Comparison of ENCODE assay signal across 16 cellular contexts in genomic region chr10:129192344-129193128, GRCh38.
DNase-seq lines count a peak whose midpoint lies in the region; ATAC-seq, FAIRE-seq and TF ChIP-seq lines count a peak whose summit lies in the region.
"Had no signal": no experiment of that assay in that cellular context is flagged by ENCODE, and none has a peak within 500 bp of the region (broad histone marks: within the 10 kb centered on the region; RNA-seq: fewer than 3 reads in every experiment).

No MANE protein-coding gene starts in this region.

- TF ChIP-seq CTCF in liver (IDR thresholded peaks at IDR 0.05; ENCODE audit: low read depth, low read length, missing input control) (no peak), HepG2 (CRISPR knock-in tag; IDR thresholded peaks at IDR 0.05) (no peak), ovary (IDR thresholded peaks at IDR 0.05) (no peak), GM20000 (IDR thresholded peaks at IDR 0.05; ENCODE audit: extremely low read depth, missing control alignments) (no peak)

- H3K4me3 ChIP-seq in liver (ENCODE audit: low read depth in 1 of 3, low read length in 3 of 3) (no peak overlapping the region), HepG2 (replicated peaks in 1 of 3; ENCODE audit: insufficient read depth in 1 of 3, low read depth in 2 of 3, low read length in 3 of 3) (no peak overlapping the region), ovary (no peak overlapping the region), aorta (ENCODE audit: low read length in 2 of 2) (no peak overlapping the region)

- 53% methylated on average over 11 of the region's 11 CpGs for WGBS in liver
- 5% methylated on average over 10 of the region's 11 CpGs for WGBS in HepG2 (ENCODE audit: low lambda C conversion rate)
- 20 to 25% (median 21%) methylated on average over 11 of the region's 11 CpGs for WGBS in ovary, 3 donors
- 48 to 53% methylated on average over 11 of the region's 11 CpGs for WGBS in aorta, 2 donors

- H3K4me2 ChIP-seq in HepG2 (ENCODE audit: low read depth, low read length) = no peak overlapping the region

- peaks cover 0 to 5% (median 0%) of the 10 kb centered on the region in 4 donors for H3K27me3 ChIP-seq in liver (ENCODE audit: control insufficient read depth in 4 of 4, insufficient read depth in 4 of 4, low read length in 3 of 4)
- no peaks in the 10 kb centered on the region; a peak in 1 of 5 replicates for H3K27me3 ChIP-seq in HepG2 (ENCODE audit: control insufficient read depth in 1 of 2, insufficient read depth in 2 of 2, low read length in 2 of 2)
- no peaks in the 10 kb centered on the region for H3K27me3 ChIP-seq in ovary
- H3K27me3 ChIP-seq in aorta (ENCODE audit: control insufficient read depth in 1 of 2, insufficient read depth in 2 of 2, low read length in 1 of 2) = peaks cover 0 to 2% of the 10 kb centered on the region in 2 donors

- no peaks in the 10 kb centered on the region for H3K79me2 ChIP-seq in HepG2 (ENCODE audit: insufficient read depth, low read length)

- H3K36me3 ChIP-seq in liver (ENCODE audit: control insufficient read depth in 4 of 4, insufficient read depth in 3 of 4, low read depth in 1 of 4, low read length in 3 of 4) (no peaks in the 10 kb centered on the region), HepG2 (replicated peaks in 1 of 2; ENCODE audit: control insufficient read depth in 1 of 2, insufficient read depth in 2 of 2, low read length in 2 of 2) (no peaks in the 10 kb centered on the region), ovary (no peaks in the 10 kb centered on the region), aorta (ENCODE audit: control insufficient read depth in 1 of 2, insufficient read depth in 2 of 2, low read length in 1 of 2) (no peaks in the 10 kb centered on the region)

- no peak overlapping the region for H3K27ac ChIP-seq in liver (ENCODE audit: low read depth in 1 of 2, low read length in 2 of 2)
- H3K27ac ChIP-seq in HepG2 (ENCODE audit: extremely low read length, insufficient read depth, low read length) = no peak overlapping the region
- no peak overlapping the region for H3K27ac ChIP-seq in ovary
- H3K27ac ChIP-seq in aorta (ENCODE audit: low read depth in 1 of 2, low read length in 2 of 2) = no peak overlapping the region
- H3K27ac ChIP-seq: HL-60 had no signal

- DNase-seq in HepG2 (ENCODE audit: low spot score) (no peak), left cardiac atrium (peak; percentile 55), ovary (peak in 4 of 5 donors; percentile 17 to 69 (median 30)), aorta (peak; percentile 66 to 77), GM12892 (ENCODE audit: insufficient read length) (no peak), GM20000 (ENCODE audit: low spot score) (no peak)
- DNase-seq: activated B cell treated with CpG ODN at 0.5 μM for 24 hours; activated CD8-positive, alpha-beta memory T cell treated with anti-CD3 and anti-CD28 coated beads for 24 hours; DMS53; KG1; NCI-H2227 treated with DMSO at 0.1 percent for 48 hours; small intestine had no signal

- TF ChIP-seq POLR2A in HepG2 (IDR thresholded peaks at IDR 0.05; ENCODE audit: insufficient read depth in 1 of 2, low read depth in 2 of 2, low read length in 2 of 2) (no peak), ovary (IDR thresholded peaks at IDR 0.05) (no peak), GM12892 (IDR thresholded peaks at IDR 0.05; ENCODE audit: low read depth, low read length) (no peak)

- POLR2A ChIA-PET in HepG2 (lab: Yijun Ruan, JAX) = no interaction called here

- BruUV-seq in HepG2 (replicated peaks; lab: Mats Ljungman, UMichigan) = no TSS peak

- intact Hi-C loops in HepG2 (cut with micrococcal nuclease; ENCODE audit: unreplicated experiment) (no loop called here), left cardiac atrium (cut with DNase I) (no loop called here), ovary (cut with DNase I) (loop anchor here in 1 of 4 donors (1.0 kb wide), 1 partner anchor 42 kb away; no protein-coding TSS in a partner anchor), aorta (cut with DNase I) (no loop called here)

- CTCF ChIA-PET in HepG2 (lab: Yijun Ruan, JAX; ENCODE audit: low intra/inter-chr PET ratio, low total read pairs) = no interaction called here

- no peaks in the 10 kb centered on the region for H4K20me1 ChIP-seq in HepG2 (ENCODE audit: insufficient read depth, low read length)

- no peak overlapping the region for H2AFZ ChIP-seq in HepG2 (ENCODE audit: low read length)

- FAIRE-seq in HepG2 (lab: Jason Lieb, UNC) = no peak
- FAIRE-seq in GM12892 (lab: Jason Lieb, UNC) = no peak
- FAIRE-seq: small intestine, urothelium cell line had no signal

- ATAC-seq in HepG2 = no peak
- peak; percentile 86 to 88 for ATAC-seq in left cardiac atrium
- peak; percentile 77 for ATAC-seq in aorta (ENCODE audit: low FRiP score)
- ATAC-seq in HG02852 (IDR thresholded peaks at IDR 0.05; ENCODE audit: unreplicated experiment) = no peak

- H3K9me3 ChIP-seq in liver (ENCODE audit: control insufficient read depth in 4 of 4, low read length in 3 of 4) (peaks cover 0 to 2% (median 0%) of the 10 kb centered on the region in 4 donors), HepG2 (ENCODE audit: low read length) (no peaks in the 10 kb centered on the region), ovary (no peaks in the 10 kb centered on the region), aorta (ENCODE audit: control insufficient read depth, low read length) (no peaks in the 10 kb centered on the region)

- no peaks in the 10 kb centered on the region for H3K4me1 ChIP-seq in liver (ENCODE audit: control insufficient read depth in 4 of 4, insufficient read depth in 4 of 4, low read length in 3 of 4)
- no peaks in the 10 kb centered on the region for H3K4me1 ChIP-seq in HepG2 (ENCODE audit: insufficient read depth, low read length)
- H3K4me1 ChIP-seq in ovary (ENCODE audit: insufficient read depth) = no peaks in the 10 kb centered on the region
- H3K4me1 ChIP-seq in aorta (ENCODE audit: control insufficient read depth in 1 of 2, insufficient read depth in 2 of 2, low read length in 2 of 2) = no peaks in the 10 kb centered on the region

- H3K9ac ChIP-seq in liver (ENCODE audit: low read depth in 1 of 2, low read length in 2 of 2) (no peak overlapping the region), HepG2 (ENCODE audit: insufficient read depth, low read depth, low read length) (no peak overlapping the region)

- no peak for TF ChIP-seq EP300 in HepG2 (IDR thresholded peaks at IDR 0.05; ENCODE audit: low read depth in 2 of 2, low read length in 2 of 2)
- TF ChIP-seq EP300 in HepG2 (CRISPR knock-in tag; IDR thresholded peaks at IDR 0.05; ENCODE audit: borderline replicate concordance) = no peak
- TF ChIP-seq EP300 in ovary (IDR thresholded peaks at IDR 0.05) = no peak

- no peak for TF ChIP-seq RAD21 in liver (IDR thresholded peaks at IDR 0.05)
- TF ChIP-seq RAD21 in HepG2 (CRISPR knock-in tag; IDR thresholded peaks at IDR 0.05) = no peak

- in situ Hi-C loops in HepG2 (cut with HindIII; ENCODE audit: extremely low pct_ligation_motif_present, low pct_unique_long_range_greater_than_20kb) = no loop called here

TF ChIP-seq in liver, 16 proteins besides CTCF, POLR2A, EP300 and RAD21 (continues in another document):
- TF ChIP-seq GABPA (IDR thresholded peaks at IDR 0.05 in 1 of 2, conservative IDR thresholded peaks at IDR 0.05 in 1 of 2) (no peak), NR2F2 (IDR thresholded peaks at IDR 0.05) (peak; percentile 51)

TF ChIP-seq in HepG2, 621 proteins besides CTCF, POLR2A, EP300 and RAD21 (continues in another document):
- TF ChIP-seq FOXJ3 (CRISPR knock-in tag; IDR thresholded peaks at IDR 0.05; ENCODE audit: borderline replicate concordance) (no peak), ZFYVE20 (CRISPR knock-in tag; IDR thresholded peaks at IDR 0.05; ENCODE audit: borderline replicate concordance, low read depth) (no peak), AHDC1 (CRISPR knock-in tag; IDR thresholded peaks at IDR 0.05; ENCODE audit: borderline replicate concordance) (no peak)

Comparison
In these comparisons a context has a peak if more than half of its experiments do, and no peak if none do; other contexts are left out.
1. ATAC-seq: peak in left cardiac atrium (2 of 2) and aorta (single experiment); none in HepG2 (single experiment) and HG02852 (single experiment).
2. DNase-seq: peak in left cardiac atrium (single experiment), ovary (4 of 5) and aorta (2 of 2); none in HepG2 (single experiment), GM12892 (single experiment) and GM20000 (single experiment).